12 cellular contexts compared by ENCODE assay signal in genomic region chr4:93334003-93334402, GRCh38.
DNase-seq lines count a peak whose midpoint lies in the region; ATAC-seq lines count a peak whose summit lies in the region.
"Had no signal": no experiment of that assay in that cellular context is flagged by ENCODE, and none has a peak within 500 bp of the region (broad histone marks: within the 10 kb centered on the region; RNA-seq: fewer than 3 reads in every experiment).

No MANE protein-coding gene starts in this region.

- no peaks in the 10 kb centered on the region for H3K4me1 Mint-ChIP-seq in stimulated activated memory B cell treated with anti-CD40 and anti-IgM and Interleukin-4, amounts not matched to agents 10 μg/mL and 1 μg/mL and 100 μg/mL, for 72 hours
- H3K4me1 Mint-ChIP-seq: activated naive CD4-positive, alpha-beta T cell treated with anti-CD3 and anti-CD28 coated beads, Interleukin-2, amount 50 U/mL, for 24 hours had no signal

- no peaks in the 10 kb centered on the region for H3K36me3 Mint-ChIP-seq in stimulated activated memory B cell treated with anti-CD40 and anti-IgM and Interleukin-4, amounts not matched to agents 10 μg/mL and 1 μg/mL and 100 μg/mL, for 72 hours
- H3K36me3 Mint-ChIP-seq: activated naive CD4-positive, alpha-beta T cell treated with anti-CD3 and anti-CD28 coated beads, Interleukin-2, amount 50 U/mL, for 24 hours had no signal

- no peak for DNase-seq in NCI-H510A (lab: John Stamatoyannopoulos, UW)
- no peak for DNase-seq in activated CD4-positive, alpha-beta T cell treated with anti-CD3 and anti-CD28 coated beads, Interleukin-2, amount 50 U/mL, for 1 hour
- DNase-seq in NCI-H526 (lab: John Stamatoyannopoulos, UW): no peak
- DNase-seq: activated CD4-positive, alpha-beta T cell treated with anti-CD3 and anti-CD28 coated beads, Interleukin-2, amount 50 U/mL, for 4 hours; stimulated activated naive CD4-positive, alpha-beta T cell treated with Interleukin-2 at 50 U/mL for 16 hours had no signal

- H3K9me3 Mint-ChIP-seq in stimulated activated memory B cell treated with anti-CD40 and anti-IgM and Interleukin-4, amounts not matched to agents 10 μg/mL and 1 μg/mL and 100 μg/mL, for 72 hours: peaks cover 3% of the 10 kb centered on the region
- H3K9me3 Mint-ChIP-seq: activated naive CD4-positive, alpha-beta T cell treated with anti-CD3 and anti-CD28 coated beads, Interleukin-2, amount 50 U/mL, for 24 hours had no signal

- no peak overlapping the region for H3K4me3 Mint-ChIP-seq in stimulated activated memory B cell treated with anti-CD40 and anti-IgM and Interleukin-4, amounts not matched to agents 10 μg/mL and 1 μg/mL and 100 μg/mL, for 72 hours
- H3K4me3 Mint-ChIP-seq: activated naive CD4-positive, alpha-beta T cell treated with anti-CD3 and anti-CD28 coated beads, Interleukin-2, amount 50 U/mL, for 24 hours had no signal

- ATAC-seq in GM18498 (IDR thresholded peaks at IDR 0.05; ENCODE audit: unreplicated experiment) (peak; percentile 97), GM19463 (IDR thresholded peaks at IDR 0.05; ENCODE audit: unreplicated experiment) (peak; percentile 88), HG02943 (IDR thresholded peaks at IDR 0.05; ENCODE audit: low read depth, unreplicated experiment) (peak; percentile 96), HG03575 (IDR thresholded peaks at IDR 0.05; ENCODE audit: extremely low read depth, insufficient number of reproducible peaks, low FRiP score, unreplicated experiment) (peak; percentile 86)
- ATAC-seq in stimulated activated memory B cell treated with anti-CD40 and anti-IgM and Interleukin-4, amounts not matched to agents 10 μg/mL and 1 μg/mL and 100 μg/mL, for 72 hours: no peak
- ATAC-seq: foreskin keratinocyte had no signal

- no peaks in the 10 kb centered on the region for H3K27me3 Mint-ChIP-seq in stimulated activated memory B cell treated with anti-CD40 and anti-IgM and Interleukin-4, amounts not matched to agents 10 μg/mL and 1 μg/mL and 100 μg/mL, for 72 hours
- H3K27me3 Mint-ChIP-seq: activated naive CD4-positive, alpha-beta T cell treated with anti-CD3 and anti-CD28 coated beads, Interleukin-2, amount 50 U/mL, for 24 hours had no signal

- no peak overlapping the region for H3K27ac Mint-ChIP-seq in stimulated activated memory B cell treated with anti-CD40 and anti-IgM and Interleukin-4, amounts not matched to agents 10 μg/mL and 1 μg/mL and 100 μg/mL, for 72 hours
- H3K27ac Mint-ChIP-seq: activated naive CD4-positive, alpha-beta T cell treated with anti-CD3 and anti-CD28 coated beads, Interleukin-2, amount 50 U/mL, for 24 hours had no signal
